ENCODE assay signal across 11 cellular contexts in genomic region chr1:157404063-157404501, GRCh38.
DNase-seq lines count a peak whose midpoint lies in the region; ATAC-seq, FAIRE-seq and TF ChIP-seq lines count a peak whose summit lies in the region.
"Had no signal": no experiment of that assay in that cellular context is flagged by ENCODE, and none has a peak within 500 bp of the region (broad histone marks: within the 10 kb centered on the region; RNA-seq: fewer than 3 reads in every experiment).

No MANE protein-coding gene starts in this region.

- WGBS in K562 (ENCODE audit: insufficient coverage, low coverage, missing lambda C conversion rate) = 19% methylated on average over 3 of the region's 3 CpGs
- 70 to 80% methylated on average over 1 to 3 of the region's 3 CpGs for WGBS in transverse colon (ENCODE audit: low coverage in 1 of 2), 2 donors

- in situ Hi-C loops in K562 (cut with MboI) (no loop called here), transverse colon (cut with MboI; ENCODE audit: low pct_ligation_motif_present in 1 of 4, low pct_unique_long_range_greater_than_20kb in 1 of 4, low sequenced_read_pairs in 3 of 4) (no loop called here)

- POLR2A ChIA-PET in K562 (lab: Yijun Ruan, JAX) = no interaction called here

- H3K36me3 ChIP-seq in K562 (ENCODE audit: control insufficient read depth, insufficient read depth, low read length) (no peaks in the 10 kb centered on the region), transverse colon (no peaks in the 10 kb centered on the region), MG63 (no peaks in the 10 kb centered on the region)
- H3K36me3 ChIP-seq: SJCRH30 had no signal

- peak; percentile 84 for DNase-seq in GDM1 (lab: John Stamatoyannopoulos, UW)
- peak; percentile 87 for DNase-seq in KG1 (lab: John Stamatoyannopoulos, UW)
- DNase-seq in K562 (ENCODE audit: extremely low read depth in 1 of 4, low spot score in 3 of 4) = peak in 1 of 4 experiments; percentile 28
- DNase-seq in transverse colon = no peak
- no peak for DNase-seq in AG20443 (ENCODE audit: low spot score)
- DNase-seq in MG63 = no peak
- DNase-seq in caudate nucleus (lab: John Stamatoyannopoulos, UW) = no peak
- DNase-seq: H7, SJCRH30 had no signal

- H3K79me2 ChIP-seq in K562 (ENCODE audit: control insufficient read depth, insufficient read depth, low read length) = no peaks in the 10 kb centered on the region

- TF ChIP-seq CTCF in K562 (IDR thresholded peaks at IDR 0.05 in 2 of 3, conservative IDR thresholded peaks at IDR 0.05 in 1 of 3; ENCODE audit: insufficient read depth in 2 of 3, low read depth in 1 of 3, low read length in 3 of 3) (no peak), transverse colon (IDR thresholded peaks at IDR 0.05) (no peak)

- peaks cover 10 to 40% of the 10 kb centered on the region in 2 experiments for H3K4me1 ChIP-seq in K562 (replicated peaks in 1 of 2; ENCODE audit: control insufficient read depth in 2 of 2, insufficient read depth in 2 of 2, low read length in 2 of 2)
- peaks cover 0 to 3% (median 0%) of the 10 kb centered on the region in 4 donors for H3K4me1 ChIP-seq in transverse colon
- H3K4me1 ChIP-seq: SJCRH30 had no signal

- ATAC-seq in GM19463 (IDR thresholded peaks at IDR 0.05; ENCODE audit: unreplicated experiment) = peak; percentile 8
- peak; percentile 60 for ATAC-seq in K562

- intact Hi-C loops in K562 (cut with micrococcal nuclease) (no loop called here), transverse colon (cut with DNase I; ENCODE audit: low total_unique reads) (no loop called here)

- no peaks in the 10 kb centered on the region for H3K27me3 ChIP-seq in K562 (ENCODE audit: control insufficient read depth in 2 of 2, insufficient read depth in 2 of 2, low read length in 2 of 2)
- H3K27me3 ChIP-seq in transverse colon = no peaks in the 10 kb centered on the region
- no peaks in the 10 kb centered on the region for H3K27me3 ChIP-seq in MG63

- H3K4me2 ChIP-seq in K562 (ENCODE audit: insufficient read depth, low read length) = peak overlapping the region; percentile 16; the same call in 1 of the 2 replicates

- no peak; a peak in 1 of 4 replicates for TF ChIP-seq RAD21 in K562 (CRISPR knock-in tag; conservative IDR thresholded peaks at IDR 0.05 in 1 of 2, IDR thresholded peaks at IDR 0.05 in 1 of 2)

- BruUV-seq in K562 (replicated peaks; lab: Mats Ljungman, UMichigan) = no TSS peak

- 0 out of 2 replicates have a peak, but pooled peaks have one; percentile 31 for TF ChIP-seq EP300 in K562 (IDR thresholded peaks at IDR 0.05; ENCODE audit: low read length)
- TF ChIP-seq EP300 in transverse colon (IDR thresholded peaks at IDR 0.05; ENCODE audit: low read depth) = no peak

- H2AFZ ChIP-seq in K562 (ENCODE audit: low read depth, low read length) = peak overlapping the region; percentile 83

- no peak for TF ChIP-seq POLR2A in K562 (conservative IDR thresholded peaks at IDR 0.05)
- no peak for TF ChIP-seq POLR2A in transverse colon (IDR thresholded peaks at IDR 0.05)

- H3K9ac ChIP-seq in K562 (ENCODE audit: insufficient read depth in 1 of 2, low read depth in 2 of 2, low read length in 2 of 2) = no peak overlapping the region

- no peaks in the 10 kb centered on the region for H3K9me3 ChIP-seq in K562 (replicated peaks; ENCODE audit: control insufficient read depth, insufficient read depth, low read depth, low read length)
- no peaks in the 10 kb centered on the region for H3K9me3 ChIP-seq in transverse colon
- no peaks in the 10 kb centered on the region for H3K9me3 ChIP-seq in MG63
- H3K9me3 ChIP-seq: SJCRH30 had no signal

- H4K20me1 ChIP-seq in K562 (replicated peaks; ENCODE audit: control insufficient read depth, insufficient read depth, low read length) = no peaks in the 10 kb centered on the region

- H3K4me3 ChIP-seq in K562 (no peak overlapping the region), transverse colon (no peak overlapping the region), MG63 (no peak overlapping the region)
- H3K4me3 ChIP-seq: SJCRH30 had no signal

- CTCF ChIA-PET in K562 (lab: Yijun Ruan, JAX; ENCODE audit: low intra/inter-chr PET ratio) = no interaction called here

- no peak for FAIRE-seq in K562 (lab: Jason Lieb, UNC)
- FAIRE-seq: astrocyte had no signal

- H3K27ac ChIP-seq in K562 (ENCODE audit: extremely low read depth, low read depth, low read length) = peak overlapping the region; percentile 58; the same call in 1 of the 3 replicates
- H3K27ac ChIP-seq in transverse colon = no peak overlapping the region
- H3K27ac ChIP-seq in caudate nucleus (ENCODE audit: low read depth, low read length) = no peak overlapping the region
- H3K27ac ChIP-seq: SJCRH30 had no signal

- no peaks in the 10 kb centered on the region for H3K9me1 ChIP-seq in K562 (ENCODE audit: control insufficient read depth, insufficient read depth, low read length)

TF ChIP-seq in K562, 482 proteins besides CTCF, POLR2A, EP300 and RAD21 (continues in another document):
- TF ChIP-seq MCM3 (IDR thresholded peaks at IDR 0.05) (no peak), EZH2 (IDR thresholded peaks at IDR 0.05; ENCODE audit: borderline replicate concordance, low read depth, low read length) (no peak), PHF8 (IDR thresholded peaks at IDR 0.05; ENCODE audit: borderline replicate concordance, low read length) (no peak), PBX2 (CRISPR knock-in tag; IDR thresholded peaks at IDR 0.05; ENCODE audit: low read depth) (no peak), PBX2 (tag; conservative IDR thresholded peaks at IDR 0.05; ENCODE audit: low read depth) (peak; percentile 41; the same call in 1 of the 2 replicates), MYNN (IDR thresholded peaks at IDR 0.05) (no peak), MYNN (CRISPR knock-in tag; IDR thresholded peaks at IDR 0.05) (no peak)

Comparison
In these comparisons a context has a peak if more than half of its experiments do, and no peak if none do; other contexts are left out.
1. DNase-seq: peak in GDM1 (single experiment) and KG1 (single experiment); none in transverse colon (single experiment), AG20443 (single experiment), MG63 (single experiment) and caudate nucleus (0 of 61).